ENCODE assay signal across 7 cellular contexts in genomic region chr6:137233561-137234504, GRCh38. TPM values are rescaled to one million over a fixed set of nuclear protein-coding genes. Genes with fewer than 3 reads are reported as not detected.
DNase-seq lines count a peak whose midpoint lies in the region; ATAC-seq and TF ChIP-seq lines count a peak whose summit lies in the region.

No MANE protein-coding gene starts in this region.

- intact Hi-C loops in prostate gland (cut with DNase I) (no loop called here), head of caudate nucleus (cut with DNase I) (no loop called here)

- H3K36me3 ChIP-seq in SJSA1: no peaks in the 10 kb centered on the region
- H3K36me3 ChIP-seq in prostate gland: no peaks in the 10 kb centered on the region

- 42% methylated on average over 5 of the region's 5 CpGs for WGBS in prostate gland

- DNase-seq in GOT3 (lab: John Stamatoyannopoulos, UW) (peak; percentile 15), SJSA1 (ENCODE audit: low read depth in 1 of 2, low spot score in 2 of 2) (peak in 1 of 2 experiments; percentile 89), prostate gland (ENCODE audit: low spot score) (peak; percentile 12), NCI-H1436 (lab: John Stamatoyannopoulos, UW) (no peak), head of caudate nucleus (no peak)

- H3K4me3 ChIP-seq in SJSA1 (no peak overlapping the region), prostate gland (no peak overlapping the region)

- no peak for TF ChIP-seq CTCF in prostate gland (IDR thresholded peaks at IDR 0.05)

- no peak for TF ChIP-seq POLR2A in prostate gland (IDR thresholded peaks at IDR 0.05)

- H3K27ac ChIP-seq in SJSA1 (peak overlapping the region; percentile 80), prostate gland (peak overlapping the region; percentile 44 to 48)

- ATAC-seq in esophagus mucosa (peak; percentile 78), HG02970 (IDR thresholded peaks at IDR 0.05; ENCODE audit: low FRiP score, unreplicated experiment) (no peak)

- H3K4me1 ChIP-seq in SJSA1 (replicated peaks) (peaks cover 46% of the 10 kb centered on the region), prostate gland (replicated peaks) (peaks cover 3% of the 10 kb centered on the region)

- H3K27me3 ChIP-seq in SJSA1 (replicated peaks): no peaks in the 10 kb centered on the region
- no peaks in the 10 kb centered on the region for H3K27me3 ChIP-seq in prostate gland (replicated peaks; ENCODE audit: insufficient read depth)

- no peaks in the 10 kb centered on the region for H3K9me3 ChIP-seq in SJSA1 (replicated peaks)
- no peaks in the 10 kb centered on the region for H3K9me3 ChIP-seq in prostate gland

RNA-seq across cellular contexts. Expression of gene IFNGR1, which starts 14.6 kb away (rescaled TPM):
- total RNA-seq in SJSA1 (2014; rRNA removed; shearing (Covaris generic)): 73.6 and 94.4 TPM in 2 replicates
- total RNA-seq in esophagus mucosa: 53.5 TPM
- 10 to 100 TPM; 65.3 to 93.7 TPM for total RNA-seq in prostate gland

Comparison
In these comparisons a context has a peak if more than half of its experiments do, and no peak if none do; other contexts are left out.
1. DNase-seq: peak in GOT3 (single experiment) and prostate gland (single experiment); none in NCI-H1436 (single experiment) and head of caudate nucleus (0 of 42).